Comparison of ENCODE assay signal across 17 cellular contexts in genomic region chr14:34835312-34835711, GRCh38.
"Had no signal": no experiment of that assay in that cellular context is flagged by ENCODE, and none has a peak within 500 bp of the region (broad histone marks: within the 10 kb centered on the region; RNA-seq: fewer than 3 reads in every experiment).

No MANE protein-coding gene starts in this region.

- H3K9me3 ChIP-seq: esophagus squamous epithelium, right atrium auricular region, tibial artery had no signal

- ATAC-seq: left cardiac atrium; naive thymus-derived CD8-positive, alpha-beta T cell had no signal

- H3K27ac Mint-ChIP-seq: activated T-helper 1 cell treated with anti-CD3 and anti-CD28 coated beads, Interleukin-12 subunit alpha, Interleukin-12 subunit beta, Interleukin-2, Interleukin-4 antibody, amounts not matched to agents 30 ng/mL and 10 ng/mL and 1 ng/mL, durations not matched to agents 14 hours and 24 hours and 36 hours had no signal

- H3K4me1 ChIP-seq: right atrium auricular region had no signal

- H3K4me3 ChIP-seq: esophagus squamous epithelium, right atrium auricular region, tibial artery had no signal

- H3K27me3 Mint-ChIP-seq: activated naive CD8-positive, alpha-beta T cell treated with anti-CD3 and anti-CD28 coated beads for 36 hours; naive thymus-derived CD8-positive, alpha-beta T cell had no signal

- H3K9me3 Mint-ChIP-seq: activated naive CD8-positive, alpha-beta T cell treated with anti-CD3 and anti-CD28 coated beads for 36 hours; activated T-helper 1 cell treated with anti-CD3 and anti-CD28 coated beads, Interleukin-12 subunit alpha, Interleukin-12 subunit beta, Interleukin-2, Interleukin-4 antibody, amounts not matched to agents 30 ng/mL and 10 ng/mL and 1 ng/mL, durations not matched to agents 14 hours and 24 hours and 36 hours; naive thymus-derived CD8-positive, alpha-beta T cell had no signal

- H3K4me3 Mint-ChIP-seq: activated naive CD8-positive, alpha-beta T cell treated with anti-CD3 and anti-CD28 coated beads for 36 hours; activated T-helper 1 cell treated with anti-CD3 and anti-CD28 coated beads, Interleukin-12 subunit alpha, Interleukin-12 subunit beta, Interleukin-2, Interleukin-4 antibody, amounts not matched to agents 30 ng/mL and 10 ng/mL and 1 ng/mL, durations not matched to agents 14 hours and 24 hours and 36 hours; naive thymus-derived CD8-positive, alpha-beta T cell had no signal

- H3K27ac ChIP-seq: brain microvascular endothelial cell, esophagus squamous epithelium, right atrium auricular region, tibial artery had no signal

- H3K27me3 ChIP-seq: brain microvascular endothelial cell, esophagus squamous epithelium, right atrium auricular region, tibial artery had no signal

- DNase-seq: activated CD4-positive, CD25-positive, alpha-beta regulatory T cell treated with anti-CD3 and anti-CD28 coated beads, Interleukin-2, amount 50 U/mL, for 72 hours; activated naive CD8-positive, alpha-beta T cell treated with anti-CD3 and anti-CD28 coated beads for 36 hours; brain microvascular endothelial cell; cortex of kidney; effector CD4-positive, alpha-beta T cell; esophagus squamous epithelium; foreskin melanocyte; head of caudate nucleus; left cardiac atrium; naive thymus-derived CD8-positive, alpha-beta T cell; nucleus accumbens; posterior cingulate gyrus; stimulated activated CD4-positive, alpha-beta T cell treated with anti-CD3 and anti-CD28 coated beads, Interleukin-2, amount 100 ng/mL, for 24 hours; T-helper 9 cell; tibial artery had no signal

- H3K36me3 ChIP-seq: brain microvascular endothelial cell, right atrium auricular region had no signal
